ENCODE assay signal across 6 cellular contexts in the genomic region with DNA sequence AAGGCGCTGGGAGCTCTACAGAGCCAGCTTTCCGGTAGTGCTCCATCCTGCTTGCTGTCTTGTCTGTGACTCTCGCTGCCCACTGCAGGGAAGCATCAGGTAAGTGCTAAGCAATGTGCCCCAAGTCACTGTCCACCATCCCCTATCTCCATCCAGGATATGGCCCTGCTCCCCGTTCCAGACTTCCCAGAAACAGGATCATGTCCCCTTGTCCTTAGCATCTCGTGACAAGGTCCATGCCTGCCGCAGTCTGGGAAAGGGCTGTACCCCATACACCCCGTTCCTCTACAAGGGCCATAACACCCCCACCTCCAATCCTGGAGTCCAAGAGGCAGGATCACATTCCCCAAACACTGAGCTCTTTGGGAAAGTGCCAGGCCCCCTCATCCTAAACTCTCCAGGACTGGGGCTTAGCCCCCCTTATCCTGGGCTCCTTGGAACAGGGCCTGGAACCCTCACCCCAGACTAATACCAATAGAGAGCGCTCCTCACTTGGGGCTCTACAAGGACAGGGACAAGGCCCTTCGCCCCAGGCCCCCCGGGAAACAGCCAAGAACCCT. TPM values are rescaled to one million over a fixed set of nuclear protein-coding genes. Genes with fewer than 3 reads are reported as not detected.
DNase-seq lines count a peak whose midpoint lies in the region; TF ChIP-seq lines count a peak whose summit lies in the region.

No MANE protein-coding gene starts in this region.

- peaks cover 7% of the 10 kb centered on the region for H3F3A ChIP-seq in smooth muscle cell (ENCODE audit: low read depth)

- no peaks in the 10 kb centered on the region for H3K27me3 Mint-ChIP-seq in IgD-negative memory B cell

- peaks cover 5% of the 10 kb centered on the region for H3K36me3 Mint-ChIP-seq in IgD-negative memory B cell

- 53 to 60% methylated on average over 10 of the region's 10 CpGs for WGBS in esophagus, 2 donors
- 65% methylated on average over 10 of the region's 10 CpGs for WGBS in smooth muscle cell (ENCODE audit: low lambda C conversion rate)

- peaks cover 0 to 2% of the 10 kb centered on the region in 2 donors for H3K9me3 ChIP-seq in esophagus (ENCODE audit: control insufficient read depth in 2 of 2, insufficient read depth in 1 of 2, low read depth in 1 of 2, low read length in 1 of 2)
- H3K9me3 ChIP-seq in smooth muscle cell (replicated peaks; ENCODE audit: low read depth): no peaks in the 10 kb centered on the region

- H3K4me1 ChIP-seq in esophagus (ENCODE audit: control insufficient read depth in 2 of 2, insufficient read depth in 2 of 2, low read length in 1 of 2): peaks cover 0 to 10% of the 10 kb centered on the region in 2 donors
- peaks cover 10% of the 10 kb centered on the region for H3K4me1 ChIP-seq in smooth muscle cell (ENCODE audit: low read depth)

- peak overlapping the region; percentile 87 to 96 (median 94) for H3K4me3 Mint-ChIP-seq in IgD-negative memory B cell

- DNase-seq in BJ (ENCODE audit: low read depth): no peak
- no peak for DNase-seq in smooth muscle cell (lab: John Stamatoyannopoulos, UW; ENCODE audit: unreplicated experiment)
- DNase-seq in stimulated activated CD4-positive, alpha-beta T cell treated with anti-CD3 and anti-CD28 coated beads, Interleukin-2, amount 100 ng/mL, for 24 hours: no peak
- no peak for DNase-seq in kidney tubule cell (ENCODE audit: low spot score)

- peak overlapping the region; percentile 97 for H3K4me2 ChIP-seq in smooth muscle cell

- no peaks in the 10 kb centered on the region for H4K20me1 ChIP-seq in smooth muscle cell (ENCODE audit: low read depth)

- CTCF ChIA-PET in BJ (lab: Yijun Ruan, JAX): interaction anchor here (1.1 to 5.9 kb wide), 6 partner anchors 9 to 91 kb away, joined by 4 to 112 read pairs (median 8); a partner anchor contains a TSS

- no peak for TF ChIP-seq CTCF in BJ (IDR thresholded peaks at IDR 0.05; ENCODE audit: insufficient read depth, low read depth, low read length)
- TF ChIP-seq CTCF in smooth muscle cell (IDR thresholded peaks at IDR 0.05; ENCODE audit: borderline replicate concordance, insufficient read depth, poor library complexity, severe bottlenecking): no peak

- no peaks in the 10 kb centered on the region for H3K27me3 ChIP-seq in BJ (ENCODE audit: control insufficient read depth, insufficient read depth, low read length)
- no peaks in the 10 kb centered on the region for H3K27me3 ChIP-seq in esophagus (ENCODE audit: control insufficient read depth in 1 of 2, insufficient read depth in 2 of 2, low read length in 2 of 2)
- H3K27me3 ChIP-seq in smooth muscle cell (ENCODE audit: low read depth): no peaks in the 10 kb centered on the region

- peak overlapping the region; percentile 88 to 89 for H3K27ac ChIP-seq in esophagus (ENCODE audit: low read depth in 2 of 2, low read length in 1 of 2)
- no peak overlapping the region for H3K27ac ChIP-seq in smooth muscle cell (ENCODE audit: low read depth)

- H3K4me3 ChIP-seq in BJ (ENCODE audit: low read depth, low read length) (peak overlapping the region; percentile 70), esophagus (ENCODE audit: low read depth in 1 of 2, low read length in 2 of 2) (peak overlapping the region; percentile 78 to 81), smooth muscle cell (peak overlapping the region; percentile 82)

- peak overlapping the region; percentile 28 to 96 (median 95) for H3K27ac Mint-ChIP-seq in IgD-negative memory B cell

- POLR2A ChIA-PET in BJ (lab: Charles Lee): no interaction called here

- H3K36me3 ChIP-seq in BJ (ENCODE audit: control insufficient read depth, insufficient read depth, low read length) (peaks cover 3% of the 10 kb centered on the region), esophagus (ENCODE audit: control insufficient read depth in 2 of 2, insufficient read depth in 2 of 2, low read length in 1 of 2) (peaks cover 4 to 15% of the 10 kb centered on the region in 2 donors), smooth muscle cell (ENCODE audit: low read depth) (peaks cover 1% of the 10 kb centered on the region)

- peak overlapping the region; percentile 87 for H3K9ac ChIP-seq in smooth muscle cell (ENCODE audit: low read depth)

- peak overlapping the region; percentile 89 for H2AFZ ChIP-seq in smooth muscle cell (ENCODE audit: low read depth)

- H3K9me3 Mint-ChIP-seq in IgD-negative memory B cell: no peaks in the 10 kb centered on the region

- peaks cover 3% of the 10 kb centered on the region for H3K79me2 ChIP-seq in smooth muscle cell (ENCODE audit: low read depth)

- peaks cover 5 to 17% (median 14%) of the 10 kb centered on the region in 3 donors for H3K4me1 Mint-ChIP-seq in IgD-negative memory B cell

RNA-seq across cellular contexts. Expression of a gene that starts 0.6 kb away (rescaled TPM):
- polyA plus RNA-seq in BJ (2011; rRNA removed) (32.9 and 38.8 TPM in 2 replicates), IgD-negative memory B cell (48.4 TPM), esophagus (10 to 100 TPM; 23.0 to 32.2 TPM), smooth muscle cell (20.9 and 27.5 TPM in 2 replicates)
- 10.6 and 21.1 TPM in 2 replicates for polyA minus RNA-seq in BJ (2011; rRNA and poly(A)+ RNA removed)
- 10.9 and 11.3 TPM in 2 replicates for total RNA-seq in smooth muscle cell

RNA-seq across cellular contexts. Expression of a gene that starts 9.0 kb away (rescaled TPM):
- polyA plus RNA-seq in BJ (2011; rRNA removed) (74.7 and 149 TPM in 2 replicates), IgD-negative memory B cell (113 TPM), esophagus (100 to 1,000 TPM in 1 of 2 donors, 10 to 100 TPM in 1; 44.4 to 112 TPM), smooth muscle cell (142 and 164 TPM in 2 replicates)
- polyA minus RNA-seq in BJ (2011; rRNA and poly(A)+ RNA removed): 36.3 and 50.4 TPM in 2 replicates
- total RNA-seq in smooth muscle cell: 76.4 and 87.6 TPM in 2 replicates

RNA-seq across cellular contexts. Expression of a gene that starts 17.5 kb away (rescaled TPM):
- not detected in 2 replicates for polyA plus RNA-seq in BJ (2011; rRNA removed)
- not detected in 2 replicates for polyA minus RNA-seq in BJ (2011; rRNA and poly(A)+ RNA removed)
- polyA plus RNA-seq in IgD-negative memory B cell: not detected
- not detected for polyA plus RNA-seq in esophagus
- not detected in 2 replicates for total RNA-seq in smooth muscle cell
- 0.40 and 0.45 TPM in 2 replicates for polyA plus RNA-seq in smooth muscle cell

RNA-seq across cellular contexts. Expression of a gene that starts 21.8 kb away (rescaled TPM):
- polyA plus RNA-seq in BJ (2011; rRNA removed) (0.09 TPM in 1 of 2 replicates, not detected in the other), IgD-negative memory B cell (not detected), esophagus (under 1 TPM; 0.22 to 0.54 TPM), smooth muscle cell (16.4 and 17.8 TPM in 2 replicates)
- polyA minus RNA-seq in BJ (2011; rRNA and poly(A)+ RNA removed): not detected in 2 replicates
- 4.3 and 8.6 TPM in 2 replicates for total RNA-seq in smooth muscle cell

RNA-seq across cellular contexts. Expression of a gene that starts 26.3 kb away (rescaled TPM):
- polyA plus RNA-seq in BJ (2011; rRNA removed) (65.4 and 95.5 TPM in 2 replicates), IgD-negative memory B cell (63.1 TPM), esophagus (10 to 100 TPM; 42.1 to 68.5 TPM), smooth muscle cell (152 and 192 TPM in 2 replicates)
- polyA minus RNA-seq in BJ (2011; rRNA and poly(A)+ RNA removed): 28.4 and 32.7 TPM in 2 replicates
- total RNA-seq in smooth muscle cell: 99.6 and 105 TPM in 2 replicates
